ENCODE assay signal across 8 cellular contexts in genomic region chr1:173206816-173207595, GRCh38. TPM values are rescaled to one million over a fixed set of nuclear protein-coding genes. Genes with fewer than 3 reads are reported as not detected.
DNase-seq lines count a peak whose midpoint lies in the region; ATAC-seq, FAIRE-seq and TF ChIP-seq lines count a peak whose summit lies in the region.

Gene TNFSF4 (minus strand): TSS chr1:173207331. CDS start chr1:173207176, 155 bp downstream.

- TF ChIP-seq CTCF in endothelial cell of umbilical vein (IDR thresholded peaks at IDR 0.05; ENCODE audit: extremely low read depth in 1 of 2, insufficient read depth in 1 of 2, low read depth in 1 of 2, low read length in 2 of 2): peak in 1 of 2 donors; percentile 3

- H3K79me2 ChIP-seq in endothelial cell of umbilical vein (ENCODE audit: control insufficient read depth, insufficient read depth, low read length): peaks cover 57% of the 10 kb centered on the region

- intact Hi-C loops in endothelial cell of umbilical vein (cut with micrococcal nuclease): loop anchor here (5.0 kb wide), 1 partner anchor 200 kb away; no protein-coding TSS in a partner anchor

- no TSS peak for BruUV-seq in endothelial cell of umbilical vein (replicated peaks; lab: Mats Ljungman, UMichigan)

- ATAC-seq in HG03196 (IDR thresholded peaks at IDR 0.05; ENCODE audit: unreplicated experiment) (no peak), GM18868 (IDR thresholded peaks at IDR 0.05; ENCODE audit: unreplicated experiment) (no peak), HG02973 (IDR thresholded peaks at IDR 0.05; ENCODE audit: unreplicated experiment) (no peak)

- H3K9me3 ChIP-seq in endothelial cell of umbilical vein (replicated peaks; ENCODE audit: control insufficient read depth, insufficient read depth, low read length): no peaks in the 10 kb centered on the region

- no peak for FAIRE-seq in endothelial cell of umbilical vein (lab: Jason Lieb, UNC)

- dilution Hi-C loops in endothelial cell of umbilical vein (cut with MboI; ENCODE audit: extremely low pct_ligation_motif_present, low sequenced_read_pairs): no loop called here

- H3K36me3 ChIP-seq in endothelial cell of umbilical vein (ENCODE audit: control insufficient read depth in 2 of 2, extremely low read depth in 1 of 2, insufficient read depth in 2 of 2, low read length in 2 of 2) (no peaks in the 10 kb centered on the region), rectal smooth muscle tissue (ENCODE audit: control insufficient read depth, insufficient read depth, low read length) (no peaks in the 10 kb centered on the region)

- peak within 1 kb of the TSS; percentile 85 for H3K4me2 ChIP-seq in endothelial cell of umbilical vein (ENCODE audit: insufficient read depth, low read length)

- TF ChIP-seq POLR2A in endothelial cell of umbilical vein (IDR thresholded peaks at IDR 0.05; ENCODE audit: low read depth, low read length): peak; percentile 53

- peak within 1 kb of the TSS; percentile 96 for H3K9ac ChIP-seq in endothelial cell of umbilical vein (replicated peaks; ENCODE audit: extremely low read depth, insufficient read depth, low read length)
- no peak within 1 kb of the TSS for H3K9ac ChIP-seq in rectal smooth muscle tissue (ENCODE audit: low read length)

- peak within 1 kb of the TSS; percentile 24 for H2AFZ ChIP-seq in endothelial cell of umbilical vein (ENCODE audit: low read depth, low read length)

- peaks cover 29% of the 10 kb centered on the region for H3K4me1 ChIP-seq in endothelial cell of umbilical vein (ENCODE audit: control insufficient read depth, extremely low read depth, insufficient read depth, low read length)
- no peaks in the 10 kb centered on the region for H3K4me1 ChIP-seq in rectal smooth muscle tissue (ENCODE audit: control insufficient read depth, insufficient read depth, low read length)

- CTCF ChIA-PET in endothelial cell of umbilical vein (lab: Charles Lee): interaction anchor here (0.8 to 9.3 kb wide), 6 partner anchors 15 to 463 kb away, joined by 3 to 164 read pairs (median 4); no protein-coding TSS in a partner anchor

- DNase-seq in GF-D8 (lab: John Stamatoyannopoulos, UW) (peak; percentile 53), SKM-1 (lab: John Stamatoyannopoulos, UW; ENCODE audit: unreplicated experiment) (peak; percentile 80), endothelial cell of umbilical vein (ENCODE audit: low read depth, low spot score) (peak; percentile 70), LoVo (ENCODE audit: low spot score) (no peak)

- H3K27ac ChIP-seq in endothelial cell of umbilical vein (ENCODE audit: insufficient read depth, low read depth, low read length): peak within 1 kb of the TSS; percentile 87
- H3K27ac ChIP-seq in rectal smooth muscle tissue (ENCODE audit: low read depth, low read length): no peak within 1 kb of the TSS

- no peaks in the 10 kb centered on the region for H4K20me1 ChIP-seq in endothelial cell of umbilical vein (replicated peaks; ENCODE audit: control insufficient read depth, extremely low read depth, insufficient read depth, low read length)

- POLR2A ChIA-PET in endothelial cell of umbilical vein (lab: Charles Lee): interaction anchor here (1.1 to 1.3 kb wide), 2 partner anchors 252 to 309 kb away, joined by 3 to 4 read pairs; no protein-coding TSS in a partner anchor

- peak within 1 kb of the TSS; percentile 32 to 98 (median 91) for H3K4me3 ChIP-seq in endothelial cell of umbilical vein (replicated peaks in 1 of 3; ENCODE audit: insufficient read depth in 1 of 3, low read depth in 1 of 3, low read length in 3 of 3)
- peak within 1 kb of the TSS; percentile 45 for H3K4me3 ChIP-seq in rectal smooth muscle tissue (ENCODE audit: low read length)

- H3K27me3 ChIP-seq in endothelial cell of umbilical vein (ENCODE audit: control insufficient read depth in 2 of 2, insufficient read depth in 2 of 2, low read length in 2 of 2) (no peaks in the 10 kb centered on the region), rectal smooth muscle tissue (ENCODE audit: control insufficient read depth, insufficient read depth, low read length) (no peaks in the 10 kb centered on the region)

- H3K9me1 ChIP-seq in endothelial cell of umbilical vein (replicated peaks; ENCODE audit: control insufficient read depth, extremely low read depth, insufficient read depth, low read length): no peaks in the 10 kb centered on the region

TF ChIP-seq in endothelial cell of umbilical vein, 7 proteins besides CTCF, POLR2A, EP300 and RAD21:
- no peak for TF ChIP-seq FOS (IDR thresholded peaks at IDR 0.05; ENCODE audit: borderline replicate concordance, insufficient read depth, low read length)
- peak; percentile 58 for TF ChIP-seq POLR2AphosphoS5 (IDR thresholded peaks at IDR 0.05; ENCODE audit: insufficient read depth, low read depth, low read length)

RNA-seq across cellular contexts. Expression of gene TNFSF4, which starts in this region (rescaled TPM):
- total RNA-seq in endothelial cell of umbilical vein: 59.6 and 88.1 TPM in 2 replicates
- 38.6 and 44.9 TPM in 2 replicates for polyA plus RNA-seq in endothelial cell of umbilical vein
- polyA plus RNA-seq in endothelial cell of umbilical vein (2011; cell fraction: cytosol; rRNA removed): 53.6 and 58.7 TPM in 2 replicates
- 36.9 and 47.0 TPM in 2 replicates for polyA plus RNA-seq in endothelial cell of umbilical vein (2011; cell fraction: nucleus; rRNA removed)
- 91.8 and 114 TPM in 2 replicates for polyA plus RNA-seq in endothelial cell of umbilical vein (2012)
- polyA minus RNA-seq in endothelial cell of umbilical vein: 75.0 and 77.9 TPM in 2 replicates
- 0.31 TPM for polyA minus RNA-seq in endothelial cell of umbilical vein (2011; cell fraction: cytosol; rRNA and poly(A)+ RNA removed)
- polyA minus RNA-seq in endothelial cell of umbilical vein (2011; cell fraction: nucleus; rRNA and poly(A)+ RNA removed): 103 and 141 TPM in 2 replicates
